In the genomic region with DNA sequence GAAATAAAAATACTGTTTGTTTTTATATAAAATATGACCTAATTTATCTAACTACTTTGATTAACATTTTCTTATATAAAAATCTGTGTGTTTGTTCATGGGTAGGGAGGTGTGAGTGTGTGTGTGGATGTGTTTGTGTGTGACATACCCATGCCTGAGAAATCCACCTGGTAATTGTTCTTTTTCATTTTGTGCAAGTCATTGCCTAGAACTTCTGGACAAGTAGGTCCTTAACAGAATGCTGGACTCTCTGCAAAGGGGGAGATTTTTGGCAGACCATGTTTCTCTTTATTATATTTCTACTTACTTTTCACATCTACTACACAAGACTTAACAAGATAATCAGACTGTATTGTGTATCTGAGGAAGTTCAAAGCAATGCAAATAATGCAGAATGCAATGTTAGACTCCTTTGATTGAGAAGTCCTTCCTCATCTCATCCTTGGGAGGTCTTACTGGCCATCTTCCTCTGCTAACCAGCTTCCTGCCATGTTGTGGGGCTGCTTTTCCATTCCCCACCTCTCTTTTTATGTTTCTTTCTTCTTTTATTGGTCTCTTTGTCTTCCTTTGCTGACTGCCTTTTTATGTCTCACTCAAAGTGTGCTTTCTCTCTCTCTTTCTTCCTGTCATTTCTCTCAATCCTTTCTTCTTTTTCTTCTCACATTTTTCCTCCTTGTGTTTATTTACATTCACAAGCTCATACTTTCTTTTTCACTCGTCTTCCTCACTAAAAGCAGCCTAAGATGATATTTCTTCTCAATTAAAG, we compare ENCODE assay signal across 18 cellular contexts.
A peak's percentile ranks its signal among the peaks of the same experiment; 100 is the strongest.
DNase-seq lines count a peak whose midpoint lies in the region; ATAC-seq and TF ChIP-seq lines count a peak whose summit lies in the region.
"Had no signal": no experiment of that assay in that cellular context is flagged by ENCODE, and none has a peak within 500 bp of the region (broad histone marks: within the 10 kb centered on the region; RNA-seq: fewer than 3 reads in every experiment).

No MANE protein-coding gene starts in this region.

- no peak overlapping the region for H3K27ac ChIP-seq in GM23338 (ENCODE audit: low read depth)
- no peak overlapping the region for H3K27ac ChIP-seq in esophagus muscularis mucosa (replicated peaks in 1 of 4)

- H3K27me3 Mint-ChIP-seq in GM23338 (ENCODE audit: insufficient read depth, low read depth, poor library complexity) (peaks cover 5% of the 10 kb centered on the region), nephron progenitor cell (ENCODE audit: low read depth, poor library complexity) (no peaks in the 10 kb centered on the region)
- H3K27me3 Mint-ChIP-seq: CD4-positive, CD25-positive, alpha-beta regulatory T cell; IgD-negative memory B cell had no signal

- peaks cover 9% of the 10 kb centered on the region for H3K4me1 Mint-ChIP-seq in GM23338
- H3K4me1 Mint-ChIP-seq in nephron progenitor cell = no peaks in the 10 kb centered on the region
- H3K4me1 Mint-ChIP-seq: CD4-positive, CD25-positive, alpha-beta regulatory T cell had no signal

- H3K4me1 ChIP-seq in GM23338 (ENCODE audit: insufficient read depth) (peaks cover 11% of the 10 kb centered on the region; the same call in 1 of the 2 replicates), esophagus muscularis mucosa (no peaks in the 10 kb centered on the region)
- H3K4me1 ChIP-seq: Caco-2, HAP-1 had no signal

- H4K20me1 ChIP-seq in GM23338 (replicated peaks; ENCODE audit: insufficient read depth) = no peaks in the 10 kb centered on the region

- H3K4me3 ChIP-seq in GM23338 = no peak overlapping the region
- H3K4me3 ChIP-seq in choroid plexus epithelial cell (ENCODE audit: low read depth, low read length) = no peak overlapping the region
- no peak overlapping the region for H3K4me3 ChIP-seq in esophagus muscularis mucosa
- H3K4me3 ChIP-seq: HAP-1 had no signal

- H3K9me2 ChIP-seq in GM23338 (ENCODE audit: insufficient read depth) = no peaks in the 10 kb centered on the region; the same call in 1 of the 2 replicates

- WGBS in esophagus muscularis mucosa = 26% methylated on average over 1 of the region's 1 CpG

- H3K4me2 ChIP-seq in GM23338 = no peak overlapping the region

- H2AFZ ChIP-seq in GM23338 = peak overlapping the region; percentile 54; the same call in 1 of the 2 replicates

- TF ChIP-seq CTCF in GM23338 (conservative IDR thresholded peaks at IDR 0.05; ENCODE audit: low read depth in 2 of 2) (no peak), choroid plexus epithelial cell (conservative IDR thresholded peaks at IDR 0.05; ENCODE audit: low read depth, low read length) (no peak), nephron progenitor cell (IDR thresholded peaks at IDR 0.05) (no peak), esophagus muscularis mucosa (IDR thresholded peaks at IDR 0.05) (no peak)

- H3K36me3 Mint-ChIP-seq in GM23338 (ENCODE audit: low read depth) = no peaks in the 10 kb centered on the region
- H3K36me3 Mint-ChIP-seq in nephron progenitor cell (ENCODE audit: low read depth) = no peaks in the 10 kb centered on the region
- H3K36me3 Mint-ChIP-seq: CD4-positive, CD25-positive, alpha-beta regulatory T cell; IgD-negative memory B cell had no signal

- no peak for TF ChIP-seq POLR2A in esophagus muscularis mucosa (IDR thresholded peaks at IDR 0.05; ENCODE audit: low read depth)

- TF ChIP-seq EP300 in esophagus muscularis mucosa (IDR thresholded peaks at IDR 0.05) = no peak

- H3K27ac Mint-ChIP-seq in GM23338 (no peak overlapping the region), nephron progenitor cell (peak overlapping the region; percentile 17)
- H3K27ac Mint-ChIP-seq: CD4-positive, CD25-positive, alpha-beta regulatory T cell; IgD-negative memory B cell had no signal

- H3K4me3 Mint-ChIP-seq in GM23338 (no peak overlapping the region), nephron progenitor cell (no peak overlapping the region)
- H3K4me3 Mint-ChIP-seq: CD4-positive, CD25-positive, alpha-beta regulatory T cell; IgD-negative memory B cell had no signal

- H3K27me3 ChIP-seq in GM23338 (ENCODE audit: insufficient read depth) = no peaks in the 10 kb centered on the region
- H3K27me3 ChIP-seq in esophagus muscularis mucosa = no peaks in the 10 kb centered on the region

- intact Hi-C loops in esophagus muscularis mucosa (cut with DNase I) = no loop called here

- H3K36me3 ChIP-seq in GM23338 (ENCODE audit: insufficient read depth) = no peaks in the 10 kb centered on the region
- H3K36me3 ChIP-seq in esophagus muscularis mucosa = no peaks in the 10 kb centered on the region
- H3K36me3 ChIP-seq: HAP-1 had no signal

- no peak for ATAC-seq in GM23338

- no peaks in the 10 kb centered on the region for H3K9me3 ChIP-seq in esophagus muscularis mucosa
- H3K9me3 ChIP-seq: Caco-2, HAP-1 had no signal

- no peaks in the 10 kb centered on the region for H3K9me3 Mint-ChIP-seq in GM23338
- no peaks in the 10 kb centered on the region for H3K9me3 Mint-ChIP-seq in nephron progenitor cell

- no peaks in the 10 kb centered on the region for H3F3A ChIP-seq in GM23338 (replicated peaks; ENCODE audit: low read depth)

- H3K79me2 ChIP-seq in GM23338 (replicated peaks; ENCODE audit: insufficient read depth) = no peaks in the 10 kb centered on the region

- DNase-seq in GM23338 (ENCODE audit: low spot score) (no peak), M059J (ENCODE audit: low read depth) (peak; percentile 4), choroid plexus epithelial cell (ENCODE audit: low read depth) (peak; percentile 6), nephron progenitor cell (no peak), esophagus muscularis mucosa (ENCODE audit: extremely low spot score) (no peak), glomerular visceral epithelial cell (ENCODE audit: extremely low spot score) (no peak), MV-4-11 (lab: John Stamatoyannopoulos, UW) (no peak)
- DNase-seq: Caco-2; CD4-positive, CD25-positive, alpha-beta regulatory T cell; DMS153; NCI-H1048; NCI-H1436 treated with DMSO at 0.1 percent for 48 hours; NCI-H2029 treated with DMSO at 0.1 percent for 48 hours; NCI-H2171 treated with DMSO at 0.1 percent for 48 hours; NCI-H774; SHP77 had no signal

TF ChIP-seq in GM23338, 12 proteins besides CTCF, POLR2A, EP300 and RAD21 (continues in another document):
- no peak for TF ChIP-seq EZH2 (IDR thresholded peaks at IDR 0.05; ENCODE audit: low read depth, unreplicated experiment)
- TF ChIP-seq, protein P1, sequence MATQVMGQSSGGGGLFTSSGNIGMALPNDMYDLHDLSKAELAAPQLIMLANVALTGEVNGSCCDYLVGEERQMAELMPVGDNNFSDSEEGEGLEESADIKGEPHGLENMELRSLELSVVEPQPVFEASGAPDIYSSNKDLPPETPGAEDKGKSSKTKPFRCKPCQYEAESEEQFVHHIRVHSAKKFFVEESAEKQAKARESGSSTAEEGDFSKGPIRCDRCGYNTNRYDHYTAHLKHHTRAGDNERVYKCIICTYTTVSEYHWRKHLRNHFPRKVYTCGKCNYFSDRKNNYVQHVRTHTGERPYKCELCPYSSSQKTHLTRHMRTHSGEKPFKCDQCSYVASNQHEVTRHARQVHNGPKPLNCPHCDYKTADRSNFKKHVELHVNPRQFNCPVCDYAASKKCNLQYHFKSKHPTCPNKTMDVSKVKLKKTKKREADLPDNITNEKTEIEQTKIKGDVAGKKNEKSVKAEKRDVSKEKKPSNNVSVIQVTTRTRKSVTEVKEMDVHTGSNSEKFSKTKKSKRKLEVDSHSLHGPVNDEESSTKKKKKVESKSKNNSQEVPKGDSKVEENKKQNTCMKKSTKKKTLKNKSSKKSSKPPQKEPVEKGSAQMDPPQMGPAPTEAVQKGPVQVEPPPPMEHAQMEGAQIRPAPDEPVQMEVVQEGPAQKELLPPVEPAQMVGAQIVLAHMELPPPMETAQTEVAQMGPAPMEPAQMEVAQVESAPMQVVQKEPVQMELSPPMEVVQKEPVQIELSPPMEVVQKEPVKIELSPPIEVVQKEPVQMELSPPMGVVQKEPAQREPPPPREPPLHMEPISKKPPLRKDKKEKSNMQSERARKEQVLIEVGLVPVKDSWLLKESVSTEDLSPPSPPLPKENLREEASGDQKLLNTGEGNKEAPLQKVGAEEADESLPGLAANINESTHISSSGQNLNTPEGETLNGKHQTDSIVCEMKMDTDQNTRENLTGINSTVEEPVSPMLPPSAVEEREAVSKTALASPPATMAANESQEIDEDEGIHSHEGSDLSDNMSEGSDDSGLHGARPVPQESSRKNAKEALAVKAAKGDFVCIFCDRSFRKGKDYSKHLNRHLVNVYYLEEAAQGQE (IDR thresholded peaks at IDR 0.05; ENCODE audit: unreplicated experiment) = no peak

Comparison
In these comparisons a context has a peak if more than half of its experiments do, and no peak if none do; other contexts are left out.
1. DNase-seq: peak in M059J (single experiment) and choroid plexus epithelial cell (single experiment); none in GM23338 (single experiment), nephron progenitor cell (single experiment), esophagus muscularis mucosa (single experiment), glomerular visceral epithelial cell (single experiment) and MV-4-11 (single experiment).